In the genomic region with DNA sequence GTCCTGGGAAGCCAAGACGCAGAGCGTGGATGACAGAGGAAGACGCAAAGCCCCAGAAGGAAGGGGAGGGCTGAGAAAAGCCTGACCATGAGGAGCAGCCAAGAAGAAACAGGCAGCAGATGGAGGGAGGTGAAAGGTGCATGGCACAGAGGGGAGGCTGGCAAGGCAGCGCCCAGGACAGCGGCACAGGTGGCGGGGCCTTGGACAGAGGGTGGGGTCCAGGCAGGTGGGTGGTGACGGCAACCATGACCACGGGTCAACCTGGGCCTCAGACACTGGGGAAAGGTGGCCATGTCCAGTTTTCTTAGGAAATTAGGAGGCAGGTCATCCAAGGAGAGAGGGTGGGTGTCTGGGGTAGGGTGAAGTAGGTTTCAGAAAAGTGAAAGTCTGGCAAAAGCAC, we compare ENCODE assay signal across 1 cellular context.
TF ChIP-seq lines count a peak whose summit lies in the region.

No MANE protein-coding gene starts in this region.

TF ChIP-seq in HepG2, 621 proteins besides CTCF, POLR2A, EP300 and RAD21:
- TF ChIP-seq NFKB2 (CRISPR knock-in tag; IDR thresholded peaks at IDR 0.05; ENCODE audit: borderline replicate concordance) (peak; percentile 44; the same call in 1 of the 2 replicates), GATAD2A (CRISPR knock-in tag; IDR thresholded peaks at IDR 0.05) (no peak), ZNF607 (CRISPR knock-in tag; IDR thresholded peaks at IDR 0.05; ENCODE audit: borderline replicate concordance) (no peak), SUZ12 (IDR thresholded peaks at IDR 0.05; ENCODE audit: low read depth, low read length) (no peak), ZNF781 (CRISPR knock-in tag; IDR thresholded peaks at IDR 0.05; ENCODE audit: borderline replicate concordance, not compliant biosample characterization) (no peak), ZFAT (CRISPR knock-in tag; conservative IDR thresholded peaks at IDR 0.05) (no peak), MYC (CRISPR knock-in tag; IDR thresholded peaks at IDR 0.05; ENCODE audit: borderline replicate concordance) (no peak), ZNF292 (CRISPR knock-in tag; IDR thresholded peaks at IDR 0.05; ENCODE audit: borderline replicate concordance, low read depth) (no peak), SRSF9 (IDR thresholded peaks at IDR 0.05; ENCODE audit: borderline replicate concordance, insufficient read depth, low read depth, low read length, poor library complexity, severe bottlenecking) (no peak), KDM3A (CRISPR knock-in tag; IDR thresholded peaks at IDR 0.05; ENCODE audit: low read depth) (no peak), HNRNPL (IDR thresholded peaks at IDR 0.05; ENCODE audit: low read depth, low read length) (0 out of 2 replicates have a peak, but pooled peaks have one; percentile 28), KDM5B (CRISPR knock-in tag; IDR thresholded peaks at IDR 0.05; ENCODE audit: borderline replicate concordance) (0 out of 2 replicates have a peak, but pooled peaks have one; percentile 23), GLI4 (CRISPR knock-in tag; IDR thresholded peaks at IDR 0.05; ENCODE audit: borderline replicate concordance) (no peak), RXRB (CRISPR knock-in tag; IDR thresholded peaks at IDR 0.05; ENCODE audit: borderline replicate concordance) (no peak)
- TF ChIP-seq, protein P1, sequence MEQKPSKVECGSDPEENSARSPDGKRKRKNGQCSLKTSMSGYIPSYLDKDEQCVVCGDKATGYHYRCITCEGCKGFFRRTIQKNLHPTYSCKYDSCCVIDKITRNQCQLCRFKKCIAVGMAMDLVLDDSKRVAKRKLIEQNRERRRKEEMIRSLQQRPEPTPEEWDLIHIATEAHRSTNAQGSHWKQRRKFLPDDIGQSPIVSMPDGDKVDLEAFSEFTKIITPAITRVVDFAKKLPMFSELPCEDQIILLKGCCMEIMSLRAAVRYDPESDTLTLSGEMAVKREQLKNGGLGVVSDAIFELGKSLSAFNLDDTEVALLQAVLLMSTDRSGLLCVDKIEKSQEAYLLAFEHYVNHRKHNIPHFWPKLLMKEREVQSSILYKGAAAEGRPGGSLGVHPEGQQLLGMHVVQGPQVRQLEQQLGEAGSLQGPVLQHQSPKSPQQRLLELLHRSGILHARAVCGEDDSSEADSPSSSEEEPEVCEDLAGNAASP (CRISPR knock-in tag; IDR thresholded peaks at IDR 0.05; ENCODE audit: borderline replicate concordance): no peak
- TF ChIP-seq, protein P2, sequence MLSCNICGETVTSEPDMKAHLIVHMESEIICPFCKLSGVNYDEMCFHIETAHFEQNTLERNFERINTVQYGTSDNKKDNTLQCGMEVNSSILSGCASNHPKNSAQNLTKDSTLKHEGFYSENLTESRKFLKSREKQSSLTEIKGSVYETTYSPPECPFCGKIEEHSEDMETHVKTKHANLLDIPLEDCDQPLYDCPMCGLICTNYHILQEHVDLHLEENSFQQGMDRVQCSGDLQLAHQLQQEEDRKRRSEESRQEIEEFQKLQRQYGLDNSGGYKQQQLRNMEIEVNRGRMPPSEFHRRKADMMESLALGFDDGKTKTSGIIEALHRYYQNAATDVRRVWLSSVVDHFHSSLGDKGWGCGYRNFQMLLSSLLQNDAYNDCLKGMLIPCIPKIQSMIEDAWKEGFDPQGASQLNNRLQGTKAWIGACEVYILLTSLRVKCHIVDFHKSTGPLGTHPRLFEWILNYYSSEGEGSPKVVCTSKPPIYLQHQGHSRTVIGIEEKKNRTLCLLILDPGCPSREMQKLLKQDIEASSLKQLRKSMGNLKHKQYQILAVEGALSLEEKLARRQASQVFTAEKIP (CRISPR knock-in tag; IDR thresholded peaks at IDR 0.05; ENCODE audit: borderline replicate concordance): no peak
- TF ChIP-seq, protein P3, sequence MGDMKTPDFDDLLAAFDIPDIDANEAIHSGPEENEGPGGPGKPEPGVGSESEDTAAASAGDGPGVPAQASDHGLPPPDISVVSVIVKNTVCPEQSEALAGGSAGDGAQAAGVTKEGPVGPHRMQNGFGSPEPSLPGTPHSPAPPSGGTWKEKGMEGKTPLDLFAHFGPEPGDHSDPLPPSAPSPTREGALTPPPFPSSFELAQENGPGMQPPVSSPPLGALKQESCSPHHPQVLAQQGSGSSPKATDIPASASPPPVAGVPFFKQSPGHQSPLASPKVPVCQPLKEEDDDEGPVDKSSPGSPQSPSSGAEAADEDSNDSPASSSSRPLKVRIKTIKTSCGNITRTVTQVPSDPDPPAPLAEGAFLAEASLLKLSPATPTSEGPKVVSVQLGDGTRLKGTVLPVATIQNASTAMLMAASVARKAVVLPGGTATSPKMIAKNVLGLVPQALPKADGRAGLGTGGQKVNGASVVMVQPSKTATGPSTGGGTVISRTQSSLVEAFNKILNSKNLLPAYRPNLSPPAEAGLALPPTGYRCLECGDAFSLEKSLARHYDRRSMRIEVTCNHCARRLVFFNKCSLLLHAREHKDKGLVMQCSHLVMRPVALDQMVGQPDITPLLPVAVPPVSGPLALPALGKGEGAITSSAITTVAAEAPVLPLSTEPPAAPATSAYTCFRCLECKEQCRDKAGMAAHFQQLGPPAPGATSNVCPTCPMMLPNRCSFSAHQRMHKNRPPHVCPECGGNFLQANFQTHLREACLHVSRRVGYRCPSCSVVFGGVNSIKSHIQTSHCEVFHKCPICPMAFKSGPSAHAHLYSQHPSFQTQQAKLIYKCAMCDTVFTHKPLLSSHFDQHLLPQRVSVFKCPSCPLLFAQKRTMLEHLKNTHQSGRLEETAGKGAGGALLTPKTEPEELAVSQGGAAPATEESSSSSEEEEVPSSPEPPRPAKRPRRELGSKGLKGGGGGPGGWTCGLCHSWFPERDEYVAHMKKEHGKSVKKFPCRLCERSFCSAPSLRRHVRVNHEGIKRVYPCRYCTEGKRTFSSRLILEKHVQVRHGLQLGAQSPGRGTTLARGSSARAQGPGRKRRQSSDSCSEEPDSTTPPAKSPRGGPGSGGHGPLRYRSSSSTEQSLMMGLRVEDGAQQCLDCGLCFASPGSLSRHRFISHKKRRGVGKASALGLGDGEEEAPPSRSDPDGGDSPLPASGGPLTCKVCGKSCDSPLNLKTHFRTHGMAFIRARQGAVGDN (CRISPR knock-in tag; IDR thresholded peaks at IDR 0.05): peak; percentile 18; the same call in 1 of the 2 replicates
- TF ChIP-seq, protein P4, sequence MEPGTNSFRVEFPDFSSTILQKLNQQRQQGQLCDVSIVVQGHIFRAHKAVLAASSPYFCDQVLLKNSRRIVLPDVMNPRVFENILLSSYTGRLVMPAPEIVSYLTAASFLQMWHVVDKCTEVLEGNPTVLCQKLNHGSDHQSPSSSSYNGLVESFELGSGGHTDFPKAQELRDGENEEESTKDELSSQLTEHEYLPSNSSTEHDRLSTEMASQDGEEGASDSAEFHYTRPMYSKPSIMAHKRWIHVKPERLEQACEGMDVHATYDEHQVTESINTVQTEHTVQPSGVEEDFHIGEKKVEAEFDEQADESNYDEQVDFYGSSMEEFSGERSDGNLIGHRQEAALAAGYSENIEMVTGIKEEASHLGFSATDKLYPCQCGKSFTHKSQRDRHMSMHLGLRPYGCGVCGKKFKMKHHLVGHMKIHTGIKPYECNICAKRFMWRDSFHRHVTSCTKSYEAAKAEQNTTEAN (CRISPR knock-in tag; conservative IDR thresholded peaks at IDR 0.05): no peak
